1 cellular context compared by ENCODE assay signal in the genomic region with DNA sequence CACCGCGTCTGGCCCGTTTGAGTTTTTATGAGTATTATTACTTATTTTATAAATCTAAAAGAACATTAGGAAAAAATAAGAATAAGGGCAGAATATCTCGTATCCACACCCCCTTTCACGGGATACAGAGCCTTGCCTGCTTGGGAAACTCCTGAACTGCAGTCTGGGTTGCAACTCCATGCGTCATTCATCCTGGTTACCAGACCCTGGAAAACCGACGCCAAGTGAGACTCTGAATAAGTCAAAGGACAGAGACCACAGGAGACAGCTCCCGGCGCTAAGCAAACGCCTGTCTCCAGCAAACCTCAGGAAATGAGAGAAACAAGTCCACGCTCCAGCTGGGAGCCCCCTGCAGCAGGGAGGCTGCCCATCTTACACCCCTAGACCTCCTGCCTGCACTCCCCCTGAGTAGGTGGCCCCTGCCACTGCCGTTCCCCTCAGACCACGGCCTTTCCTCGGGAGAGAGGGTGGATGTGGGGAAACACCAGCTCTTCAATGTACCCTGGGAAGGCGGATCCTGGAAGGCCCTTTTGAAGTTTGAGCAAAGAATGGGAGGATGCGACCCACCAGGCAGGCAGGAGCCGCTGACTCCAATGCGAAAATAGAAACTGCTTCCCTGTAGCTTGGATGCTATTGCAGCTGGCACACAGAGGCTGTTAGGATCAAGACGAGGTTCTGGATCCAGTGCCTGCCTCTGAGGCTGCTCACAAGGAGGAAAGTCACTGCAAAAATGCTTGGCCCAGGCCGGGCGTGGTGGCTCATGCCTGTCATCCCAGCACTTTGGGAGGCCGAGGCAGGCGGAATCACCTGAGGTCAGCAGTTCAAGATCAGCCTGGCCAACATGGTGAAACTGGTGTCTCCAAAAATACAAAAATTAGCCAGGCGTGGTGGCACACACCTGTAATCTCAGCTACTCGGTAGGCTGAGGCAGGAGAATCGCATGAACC.
TF ChIP-seq lines count a peak whose summit lies in the region.

No MANE protein-coding gene starts in this region.

TF ChIP-seq in endothelial cell of umbilical vein, 7 proteins besides CTCF, POLR2A, EP300 and RAD21:
- no peak for TF ChIP-seq FOS (IDR thresholded peaks at IDR 0.05; ENCODE audit: borderline replicate concordance, insufficient read depth, low read length)
